In the genomic region with DNA sequence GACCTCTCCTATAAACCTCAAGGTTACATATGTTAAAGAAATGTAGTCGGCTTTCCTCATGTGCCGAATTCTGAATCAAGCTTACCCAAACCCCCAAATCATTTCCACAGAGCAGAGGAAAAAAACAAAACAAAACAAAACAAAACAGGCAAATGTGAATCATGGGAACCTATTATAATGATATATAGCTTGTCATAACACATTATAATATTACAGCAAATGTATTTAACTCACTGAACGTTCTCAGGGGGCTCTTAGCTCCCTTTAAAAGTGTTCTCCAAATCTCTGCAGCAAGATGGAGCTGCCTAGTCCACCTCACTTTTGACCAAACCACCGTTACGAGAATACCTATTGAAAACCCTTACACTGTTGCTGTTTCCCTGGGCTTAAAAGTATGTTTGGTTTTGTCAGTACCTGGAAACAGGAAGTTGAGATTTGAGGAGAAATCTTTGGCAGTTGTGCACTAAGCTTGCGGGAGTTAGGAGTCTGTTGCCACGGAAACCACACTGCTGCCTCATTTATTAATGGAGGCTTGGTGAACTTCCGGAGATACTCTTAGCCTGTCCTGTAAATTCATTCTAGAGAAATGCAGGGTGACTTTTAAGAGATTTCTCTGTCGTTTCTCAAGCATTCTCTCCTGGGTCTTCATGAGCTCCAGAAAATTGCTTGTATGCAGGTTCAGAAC, we compare ENCODE assay signal across 8 cellular contexts.
A peak's percentile ranks its signal among the peaks of the same experiment; 100 is the strongest.
DNase-seq lines count a peak whose midpoint lies in the region; ATAC-seq and TF ChIP-seq lines count a peak whose summit lies in the region.

No MANE protein-coding gene starts in this region.

- H3K36me3 ChIP-seq in iPS-18a (ENCODE audit: control insufficient read depth, low read depth, low read length), result no peaks in the 10 kb centered on the region

- H3K4me3 ChIP-seq in iPS-18a (ENCODE audit: low read length), result no peak overlapping the region

- peaks cover 19% of the 10 kb centered on the region for H3K27me3 Mint-ChIP-seq in T-helper 2 cell treated with Interferon-gamma antibody and Interleukin-4, amounts not matched to agents 5 μg/mL and 100 μg/mL, for 36 hours (ENCODE audit: low read depth)
- H3K27me3 Mint-ChIP-seq in type B pancreatic cell, result no peaks in the 10 kb centered on the region

- no peaks in the 10 kb centered on the region for H3K36me3 Mint-ChIP-seq in T-helper 2 cell treated with Interferon-gamma antibody and Interleukin-4, amounts not matched to agents 5 μg/mL and 100 μg/mL, for 36 hours (ENCODE audit: low read depth)
- H3K36me3 Mint-ChIP-seq in type B pancreatic cell, result no peaks in the 10 kb centered on the region

- no peaks in the 10 kb centered on the region for H3K9me3 Mint-ChIP-seq in T-helper 2 cell treated with Interferon-gamma antibody and Interleukin-4, amounts not matched to agents 5 μg/mL and 100 μg/mL, for 36 hours
- no peaks in the 10 kb centered on the region for H3K9me3 Mint-ChIP-seq in type B pancreatic cell

- no peak for TF ChIP-seq CTCF in type B pancreatic cell (conservative IDR thresholded peaks at IDR 0.05)

- H3K4me1 ChIP-seq in iPS-18a (ENCODE audit: control insufficient read depth, low read depth, low read length), result peaks cover 65% of the 10 kb centered on the region

- ATAC-seq in HG02885 (IDR thresholded peaks at IDR 0.05; ENCODE audit: poor library complexity, unreplicated experiment), result peak; percentile 70

- no peak overlapping the region for H3K27ac Mint-ChIP-seq in T-helper 2 cell treated with Interferon-gamma antibody and Interleukin-4, amounts not matched to agents 5 μg/mL and 100 μg/mL, for 36 hours
- H3K27ac Mint-ChIP-seq in type B pancreatic cell, result peak overlapping the region; percentile 86

- peak; percentile 61 for DNase-seq in Ammon's horn (ENCODE audit: low spot score)
- DNase-seq in T-helper 2 cell treated with Interferon-gamma antibody and Interleukin-4, amounts not matched to agents 5 μg/mL and 100 μg/mL, for 36 hours (ENCODE audit: low spot score), result no peak
- no peak for DNase-seq in type B pancreatic cell (ENCODE audit: extremely low spot score, unreplicated experiment)
- DNase-seq in activated CD4-positive, alpha-beta T cell treated with anti-CD3 and anti-CD28 coated beads for 1 hour, result no peak
- DNase-seq in CD1c-positive myeloid dendritic cell (ENCODE audit: extremely low spot score), result no peak
- no peak for DNase-seq in activated CD8-positive, alpha-beta memory T cell treated with anti-CD3 and anti-CD28 coated beads, Interleukin-2, amount 50 U/mL, for 48 hours

- H3K27me3 ChIP-seq in iPS-18a (ENCODE audit: control insufficient read depth, insufficient read depth, low read length), result no peaks in the 10 kb centered on the region

- H3K9me3 ChIP-seq in iPS-18a (ENCODE audit: control insufficient read depth, low read depth, low read length), result no peaks in the 10 kb centered on the region

- H3K4me1 Mint-ChIP-seq in T-helper 2 cell treated with Interferon-gamma antibody and Interleukin-4, amounts not matched to agents 5 μg/mL and 100 μg/mL, for 36 hours (ENCODE audit: low read depth), result peaks cover 14% of the 10 kb centered on the region
- peaks cover 72% of the 10 kb centered on the region for H3K4me1 Mint-ChIP-seq in type B pancreatic cell (ENCODE audit: unreplicated experiment)

- H3K9ac ChIP-seq in iPS-18a (ENCODE audit: low read length), result no peak overlapping the region

- peak overlapping the region; percentile 18 for H3K4me3 Mint-ChIP-seq in T-helper 2 cell treated with Interferon-gamma antibody and Interleukin-4, amounts not matched to agents 5 μg/mL and 100 μg/mL, for 36 hours
- peak overlapping the region; percentile 54 for H3K4me3 Mint-ChIP-seq in type B pancreatic cell

- H3K27ac ChIP-seq in iPS-18a (ENCODE audit: low read length), result peak overlapping the region; percentile 51
